In genomic region chr3:14297784-14298236, GRCh38 we compare ENCODE assay signal across 15 cellular contexts.
DNase-seq lines count a peak whose midpoint lies in the region; ATAC-seq and TF ChIP-seq lines count a peak whose summit lies in the region.
"Had no signal": no experiment of that assay in that cellular context is flagged by ENCODE, and none has a peak within 500 bp of the region (broad histone marks: within the 10 kb centered on the region; RNA-seq: fewer than 3 reads in every experiment).

No MANE protein-coding gene starts in this region.

- DNase-seq in DMS153 (lab: John Stamatoyannopoulos, UW) (peak; percentile 22), DMS153 treated with DMSO at 0.1 percent for 48 hours (lab: John Stamatoyannopoulos, UW; ENCODE audit: unreplicated experiment) (no peak), dorsolateral prefrontal cortex (peak in 8 of 10 donors; percentile 28 to 67 (median 50)), medulla oblongata (ENCODE audit: extremely low spot score) (peak; percentile 29), testis (peak; percentile 42), SK-N-DZ (ENCODE audit: low spot score) (no peak), epidermal melanocyte (ENCODE audit: insufficient read length, low spot score) (no peak)
- DNase-seq: activated CD4-positive, alpha-beta T cell treated with anti-CD3 and anti-CD28 coated beads for 48 hours; activated effector memory CD4-positive, alpha-beta T cell treated with Interleukin-2 at 50 U/mL for 16 hours; kidney glomerular epithelial cell; NCI-H1694 treated with DMSO at 0.1 percent for 48 hours; stimulated activated CD4-positive, alpha-beta T cell treated with anti-CD3 and anti-CD28 coated beads, Interleukin-2, amount 100 ng/mL, for 48 hours had no signal

- no peaks in the 10 kb centered on the region for H3K9me3 ChIP-seq in testis

- no peaks in the 10 kb centered on the region for H3K36me3 ChIP-seq in testis (ENCODE audit: low read depth, missing control alignments)

- TF ChIP-seq CTCF in dorsolateral prefrontal cortex (IDR thresholded peaks at IDR 0.05 in 54 of 56, conservative IDR thresholded peaks at IDR 0.05 in 2 of 56; ENCODE audit: low read depth in 1 of 56, partially characterized antibody in 56 of 56) = no peak
- TF ChIP-seq CTCF in testis (IDR thresholded peaks at IDR 0.05) = no peak

- ATAC-seq in GM18520 (IDR thresholded peaks at IDR 0.05; ENCODE audit: unreplicated experiment) = no peak
- ATAC-seq: HCT116 had no signal

- H3K4me3 ChIP-seq in dorsolateral prefrontal cortex = peak overlapping the region in 37 of 59 donors; percentile 3 to 54 (median 31)
- H3K4me3 ChIP-seq in testis = peak overlapping the region in 1 of 2 donors; percentile 17

- WGBS in testis, 2 donors = 26 to 38% methylated on average over 16 to 37 of the region's 37 CpGs

- H3K27ac ChIP-seq in dorsolateral prefrontal cortex (peak overlapping the region in 11 of 59 donors; percentile 1 to 64 (median 35)), testis (no peak overlapping the region)
- H3K27ac ChIP-seq: 22Rv1 had no signal

- intact Hi-C loops in dorsolateral prefrontal cortex (cut with DNase I) (no loop called here), testis (cut with DNase I; ENCODE audit: low total_unique reads) (no loop called here)

- H3K4me1 ChIP-seq in testis = no peaks in the 10 kb centered on the region

- TF ChIP-seq POLR2A in testis (IDR thresholded peaks at IDR 0.05) = no peak

- H3K27me3 ChIP-seq in dorsolateral prefrontal cortex = no peaks in the 10 kb centered on the region
- no peaks in the 10 kb centered on the region for H3K27me3 ChIP-seq in testis

Comparison
In these comparisons a context has a peak if more than half of its experiments do, and no peak if none do; other contexts are left out.
1. DNase-seq: peak in DMS153 (single experiment), dorsolateral prefrontal cortex (8 of 10), medulla oblongata (single experiment) and testis (single experiment); none in DMS153 treated with DMSO at 0.1 percent for 48 hours (single experiment), SK-N-DZ (single experiment) and epidermal melanocyte (single experiment).